28 cellular contexts compared by ENCODE assay signal in the genomic region with DNA sequence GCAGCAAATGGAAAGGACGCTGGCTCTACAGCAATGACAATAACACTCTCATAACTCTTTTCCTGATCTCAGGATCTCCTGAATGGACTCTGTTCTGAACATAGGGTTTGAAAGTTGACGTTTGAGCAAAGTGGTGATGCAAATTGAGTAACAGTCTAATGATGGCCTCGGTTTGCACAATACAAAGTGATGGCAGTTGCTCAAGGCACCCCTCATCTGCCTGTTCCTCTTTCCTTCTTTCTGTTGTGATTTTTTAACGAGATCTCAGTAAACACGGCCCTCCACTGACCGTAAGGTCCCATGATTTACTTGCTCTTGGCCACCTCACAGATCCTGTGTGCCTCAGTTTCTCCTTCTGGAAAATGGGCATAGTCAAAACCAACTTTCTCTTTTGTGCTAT.
DNase-seq lines count a peak whose midpoint lies in the region; ATAC-seq, FAIRE-seq and TF ChIP-seq lines count a peak whose summit lies in the region.
"Had no signal": no experiment of that assay in that cellular context is flagged by ENCODE, and none has a peak within 500 bp of the region (broad histone marks: within the 10 kb centered on the region; RNA-seq: fewer than 3 reads in every experiment).

No MANE protein-coding gene starts in this region.

- TF ChIP-seq CTCF in HL-60 (IDR thresholded peaks at IDR 0.05; ENCODE audit: insufficient read depth, low read length) (no peak), left lung (IDR thresholded peaks at IDR 0.05) (no peak)

- intact Hi-C loops in left lung (cut with DNase I), result no loop called here

- H3K9me3 ChIP-seq in left lung, result no peaks in the 10 kb centered on the region
- H3K9me3 ChIP-seq: A549, Caco-2 had no signal

- H3K4me1 ChIP-seq in left lung, result no peaks in the 10 kb centered on the region
- H3K4me1 ChIP-seq: A549 had no signal

- H3K4me3 ChIP-seq in HL-60 (replicated peaks; ENCODE audit: insufficient read depth, low read length) (no peak overlapping the region), left lung (no peak overlapping the region)
- H3K4me3 ChIP-seq: A549, PC-9 had no signal

- H3K36me3 ChIP-seq in left lung, result no peaks in the 10 kb centered on the region

- ATAC-seq in left lung (peak; percentile 18), GM21367 (IDR thresholded peaks at IDR 0.05; ENCODE audit: unreplicated experiment) (no peak), GM19467 (IDR thresholded peaks at IDR 0.05; ENCODE audit: unreplicated experiment) (no peak)
- ATAC-seq: A549, HCT116, SK-N-SH treated with all-trans-retinoic acid at 6 μM for 48 hours had no signal

- 0 out of 2 replicates have a peak overlapping the region, but pooled peaks have one; percentile 17 for H3K27ac ChIP-seq in HL-60 (replicated peaks)
- no peak overlapping the region for H3K27ac ChIP-seq in left lung
- H3K27ac ChIP-seq: A549, PC-9 had no signal

- no peak for FAIRE-seq in frontal cortex (lab: Jason Lieb, UNC)
- FAIRE-seq: A549, GM12891, H1, HTR-8/SVneo had no signal

- H3K27me3 ChIP-seq in HL-60 (ENCODE audit: insufficient read depth, poor library complexity, severe bottlenecking) (no peaks in the 10 kb centered on the region), left lung (no peaks in the 10 kb centered on the region)

- peak; percentile 74 to 84 for DNase-seq in HL-60 (ENCODE audit: low read depth in 1 of 2, low spot score in 1 of 2)
- peak; percentile 90 for DNase-seq in MV-4-11 (lab: John Stamatoyannopoulos, UW)
- peak; percentile 20 for DNase-seq in OCI-M1 (lab: John Stamatoyannopoulos, UW)
- no peak for DNase-seq in left lung
- DNase-seq in frontal cortex (ENCODE audit: low spot score in 2 of 2), result no peak
- no peak for DNase-seq in DMS114 treated with DMSO at 0.1 percent for 48 hours (lab: John Stamatoyannopoulos, UW; ENCODE audit: unreplicated experiment)
- DNase-seq: Caco-2; CD4-positive, alpha-beta T cell; DMS 273 treated with DMSO at 0.1 percent for 48 hours; DND-41; Karpas-422; NCI-H1105; NCI-H146; NCI-H2029; NCI-H226; NCI-H510A treated with DMSO at 0.1 percent for 48 hours; NCI-H748 treated with DMSO at 0.1 percent for 48 hours; PC-9; RPMI8226; SHP77 treated with DMSO at 0.1 percent for 48 hours had no signal

Comparison
In these comparisons a context has a peak if more than half of its experiments do, and no peak if none do; other contexts are left out.
1. DNase-seq: peak in HL-60 (2 of 2), MV-4-11 (single experiment) and OCI-M1 (single experiment); none in left lung (0 of 2), frontal cortex (0 of 2) and DMS114 treated with DMSO at 0.1 percent for 48 hours (single experiment).